30 cellular contexts compared by ENCODE assay signal in the genomic region with DNA sequence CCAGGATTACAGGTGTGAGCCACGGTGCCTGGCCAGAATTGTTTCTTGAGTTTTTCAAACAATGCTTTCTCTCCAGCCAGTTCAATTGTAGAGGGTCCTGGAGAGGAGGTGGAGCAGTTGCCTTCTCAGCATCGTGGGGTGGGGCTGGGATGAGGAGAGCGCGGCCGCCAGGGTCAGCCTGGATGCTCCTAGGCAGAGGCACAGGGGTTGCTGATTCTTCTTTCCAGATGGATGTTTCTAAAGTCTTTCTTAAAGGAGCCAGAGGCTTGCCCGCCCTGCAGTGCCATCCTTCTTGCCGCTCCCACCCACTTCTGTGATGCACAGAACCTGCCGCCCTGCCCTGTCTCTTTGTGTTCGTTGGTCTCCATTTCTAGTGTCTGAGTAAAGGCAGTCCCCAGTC.
"Had no signal": no experiment of that assay in that cellular context is flagged by ENCODE, and none has a peak within 500 bp of the region (broad histone marks: within the 10 kb centered on the region; RNA-seq: fewer than 3 reads in every experiment).

No MANE protein-coding gene starts in this region.

- H3K36me3 Mint-ChIP-seq: natural killer cell; stimulated activated effector memory CD8-positive, alpha-beta T cell treated with anti-CD3 and anti-CD28 coated beads, Interleukin-12 subunit alpha, Interleukin-12 subunit beta, amount 100 ng/mL, for 72 hours had no signal

- H3K36me3 ChIP-seq: esophagus squamous epithelium, heart right ventricle, lower lobe of right lung, neutrophil, right lobe of liver, stomach, tibial artery, upper lobe of right lung, uterus had no signal

- H3K9me3 Mint-ChIP-seq: natural killer cell; stimulated activated effector memory CD8-positive, alpha-beta T cell treated with anti-CD3 and anti-CD28 coated beads, Interleukin-12 subunit alpha, Interleukin-12 subunit beta, amount 100 ng/mL, for 72 hours had no signal

- H3K9me3 ChIP-seq: esophagus squamous epithelium, heart right ventricle, lower lobe of right lung, neutrophil, right lobe of liver, stomach, testis, tibial artery, upper lobe of right lung, uterus had no signal

- H3K4me1 Mint-ChIP-seq: natural killer cell had no signal

- H3K27me3 Mint-ChIP-seq: progenitor cell of endocrine pancreas had no signal

- H2AFZ ChIP-seq: parathyroid adenoma had no signal

- FAIRE-seq: colon, endothelial cell of umbilical vein, islet of Langerhans, small intestine had no signal

- H3K4me1 ChIP-seq: uterus had no signal

- H3K9ac ChIP-seq: parathyroid adenoma had no signal

- H3K4me3 ChIP-seq: esophagus squamous epithelium, heart right ventricle, lower lobe of right lung, right lobe of liver, stomach, testis, tibial artery, upper lobe of right lung, uterus had no signal

- H3K27ac ChIP-seq: esophagus squamous epithelium, heart right ventricle, lower lobe of right lung, neutrophil, parathyroid adenoma, right lobe of liver, stomach, testis, tibial artery, upper lobe of right lung, uterus had no signal

- H3K4me3 Mint-ChIP-seq: natural killer cell; stimulated activated effector memory CD8-positive, alpha-beta T cell treated with anti-CD3 and anti-CD28 coated beads, Interleukin-12 subunit alpha, Interleukin-12 subunit beta, amount 100 ng/mL, for 72 hours had no signal

- H3K27ac Mint-ChIP-seq: natural killer cell; stimulated activated effector memory CD8-positive, alpha-beta T cell treated with anti-CD3 and anti-CD28 coated beads, Interleukin-12 subunit alpha, Interleukin-12 subunit beta, amount 100 ng/mL, for 72 hours had no signal

- DNase-seq: dermis blood vessel endothelial cell; effector memory CD4-positive, alpha-beta T cell; erythroblast; esophagus squamous epithelium; foreskin melanocyte; glutamatergic neuron; heart right ventricle; hippocampal formation; kidney glomerular epithelial cell; left colon; left ventricle myocardium superior; lower lobe of right lung; natural killer cell; small intestine; stimulated activated CD4-positive, alpha-beta T cell treated with anti-CD3 and anti-CD28 coated beads, Interleukin-2, amount 100 ng/mL, for 24 hours; stimulated activated CD4-positive, alpha-beta T cell treated with anti-CD3 and anti-CD28 coated beads, Interleukin-4, amount 100 ng/mL, for 24 hours; stimulated activated naive CD4-positive, alpha-beta T cell treated with Interleukin-2 at 50 U/mL for 16 hours; stomach; testis; upper lobe of right lung; uterus had no signal

- H3K27me3 ChIP-seq: esophagus squamous epithelium, heart right ventricle, right lobe of liver, stomach, testis, tibial artery, upper lobe of right lung, uterus had no signal
